Comparison of ENCODE assay signal across 1 cellular context in the genomic region with DNA sequence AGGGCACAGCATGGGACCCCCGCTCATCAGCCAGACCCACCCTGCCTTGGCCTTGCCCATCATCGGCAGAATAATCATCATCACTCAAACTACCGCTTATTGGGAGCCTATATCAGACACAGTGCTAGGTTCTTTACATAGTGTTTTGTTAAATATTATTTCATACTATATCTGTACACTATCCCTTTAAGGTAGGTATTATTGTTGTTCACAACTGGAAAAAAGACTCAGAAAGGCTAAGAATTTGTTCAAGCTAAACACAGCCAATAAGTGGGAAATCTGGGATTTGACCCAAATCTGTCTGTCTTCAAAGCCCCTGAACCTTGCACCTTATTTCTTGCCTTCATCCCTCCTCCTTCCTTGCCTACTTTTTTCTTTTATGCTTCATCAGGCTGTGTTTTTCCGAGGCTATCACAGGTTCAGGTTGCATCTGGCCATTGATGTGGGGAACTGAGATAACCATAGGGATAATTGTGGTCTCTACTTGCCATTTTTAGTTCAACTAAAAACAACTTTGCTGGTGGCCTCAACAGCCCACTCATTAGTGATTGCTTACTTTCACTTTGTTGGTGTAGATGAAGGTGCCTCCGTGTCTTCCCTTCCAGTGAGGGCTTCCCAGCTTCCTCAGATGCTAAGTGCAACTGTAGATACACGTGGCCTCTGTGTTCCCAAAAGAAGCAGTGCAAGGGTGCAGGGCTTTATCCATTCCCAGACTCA.
TF ChIP-seq lines count a peak whose summit lies in the region.

No MANE protein-coding gene starts in this region.

TF ChIP-seq in A549, 52 proteins besides CTCF, POLR2A, EP300 and RAD21 (continued from another document):
- TF ChIP-seq, protein P1, sequence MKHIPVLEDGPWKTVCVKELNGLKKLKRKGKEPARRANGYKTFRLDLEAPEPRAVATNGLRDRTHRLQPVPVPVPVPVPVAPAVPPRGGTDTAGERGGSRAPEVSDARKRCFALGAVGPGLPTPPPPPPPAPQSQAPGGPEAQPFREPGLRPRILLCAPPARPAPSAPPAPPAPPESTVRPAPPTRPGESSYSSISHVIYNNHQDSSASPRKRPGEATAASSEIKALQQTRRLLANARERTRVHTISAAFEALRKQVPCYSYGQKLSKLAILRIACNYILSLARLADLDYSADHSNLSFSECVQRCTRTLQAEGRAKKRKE (CRISPR knock-in tag; IDR thresholded peaks at IDR 0.05; ENCODE audit: low read depth): no peak
- TF ChIP-seq, protein P2, sequence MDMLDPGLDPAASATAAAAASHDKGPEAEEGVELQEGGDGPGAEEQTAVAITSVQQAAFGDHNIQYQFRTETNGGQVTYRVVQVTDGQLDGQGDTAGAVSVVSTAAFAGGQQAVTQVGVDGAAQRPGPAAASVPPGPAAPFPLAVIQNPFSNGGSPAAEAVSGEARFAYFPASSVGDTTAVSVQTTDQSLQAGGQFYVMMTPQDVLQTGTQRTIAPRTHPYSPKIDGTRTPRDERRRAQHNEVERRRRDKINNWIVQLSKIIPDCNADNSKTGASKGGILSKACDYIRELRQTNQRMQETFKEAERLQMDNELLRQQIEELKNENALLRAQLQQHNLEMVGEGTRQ (IDR thresholded peaks at IDR 0.05): no peak
- TF ChIP-seq TP53 (CRISPR knock-in tag; IDR thresholded peaks at IDR 0.05): no peak
- TF ChIP-seq CEBPB (IDR thresholded peaks at IDR 0.05): no peak
- no peak for TF ChIP-seq HOXA7 (CRISPR knock-in tag; IDR thresholded peaks at IDR 0.05)
- no peak for TF ChIP-seq JUN (IDR thresholded peaks at IDR 0.05)
- TF ChIP-seq HOXB13 (CRISPR knock-in tag; IDR thresholded peaks at IDR 0.05; ENCODE audit: low read depth): no peak
- TF ChIP-seq CHD2 (IDR thresholded peaks at IDR 0.05; ENCODE audit: low read length, partially characterized antibody): no peak
- no peak for TF ChIP-seq CBX2 (IDR thresholded peaks at IDR 0.05; ENCODE audit: borderline replicate concordance, low read depth)
- TF ChIP-seq, protein P3, sequence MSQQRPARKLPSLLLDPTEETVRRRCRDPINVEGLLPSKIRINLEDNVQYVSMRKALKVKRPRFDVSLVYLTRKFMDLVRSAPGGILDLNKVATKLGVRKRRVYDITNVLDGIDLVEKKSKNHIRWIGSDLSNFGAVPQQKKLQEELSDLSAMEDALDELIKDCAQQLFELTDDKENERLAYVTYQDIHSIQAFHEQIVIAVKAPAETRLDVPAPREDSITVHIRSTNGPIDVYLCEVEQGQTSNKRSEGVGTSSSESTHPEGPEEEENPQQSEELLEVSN (IDR thresholded peaks at IDR 0.05; ENCODE audit: borderline replicate concordance, low read depth): no peak
TF ChIP-seq in A549: peak in this region for 0.
